Comparison of ENCODE assay signal across 24 cellular contexts in the genomic region with DNA sequence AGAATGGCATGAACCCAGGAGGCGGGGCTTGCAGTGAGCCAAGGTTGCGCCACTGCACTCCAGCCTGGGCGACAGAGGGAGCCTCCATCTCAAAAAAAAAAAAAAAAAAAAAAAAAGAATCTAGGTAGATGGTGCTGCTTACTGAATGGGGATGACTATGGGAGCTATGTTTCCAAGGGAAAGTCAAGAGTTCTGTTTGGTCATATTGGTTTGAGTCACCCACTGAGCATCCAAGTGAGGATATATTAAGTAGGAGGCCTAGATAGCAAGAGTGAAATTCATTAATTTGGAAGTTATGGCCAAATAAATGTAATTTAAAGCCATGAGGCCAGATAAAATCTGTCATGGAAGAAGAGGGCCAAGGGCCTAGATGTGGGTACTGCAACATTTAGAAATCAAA.
"Had no signal": no experiment of that assay in that cellular context is flagged by ENCODE, and none has a peak within 500 bp of the region (broad histone marks: within the 10 kb centered on the region; RNA-seq: fewer than 3 reads in every experiment).

No MANE protein-coding gene starts in this region.

- H3K27me3 ChIP-seq: colonic mucosa, gastroesophageal sphincter, right lobe of liver, testis, transverse colon had no signal

- ATAC-seq: gastroesophageal sphincter; left cardiac atrium; left ventricle myocardium superior; psoas muscle; right lobe of liver; stimulated activated naive B cell treated with anti-CD40 and anti-IgM and Interleukin-4, amounts not matched to agents 10 μg/mL and 1 μg/mL and 100 μg/mL, for 72 hours; stimulated activated naive CD8-positive, alpha-beta T cell treated with anti-CD3 and anti-CD28 coated beads, Interleukin-15, amount 100 ng/mL, for 72 hours had no signal

- H3K27ac ChIP-seq: colonic mucosa, gastroesophageal sphincter, right lobe of liver, testis, transverse colon had no signal

- H3K9me3 ChIP-seq: colonic mucosa, gastroesophageal sphincter, psoas muscle, right lobe of liver, testis, transverse colon had no signal

- H3K36me3 ChIP-seq: colonic mucosa, gastroesophageal sphincter, right lobe of liver, transverse colon had no signal

- FAIRE-seq: endothelial cell of umbilical vein, keratinocyte had no signal

- DNase-seq: colonic mucosa; dermis blood vessel endothelial cell; endodermal cell; erythroblast; glutamatergic neuron; left cardiac atrium; left ventricle myocardium superior; mesendoderm; naive B cell; nephron progenitor cell; psoas muscle; retina; right lobe of liver; stimulated activated CD4-positive, alpha-beta T cell treated with anti-CD3 and anti-CD28 coated beads, Interleukin-15, amount 100 ng/mL, for 24 hours; stimulated activated CD4-positive, alpha-beta T cell treated with anti-CD3 and anti-CD28 coated beads, Interleukin-1b, Interleukin-23, amount 100 ng/mL, for 48 hours; stimulated activated CD4-positive, alpha-beta T cell treated with anti-CD3 and anti-CD28 coated beads, Interleukin-4, amount 100 ng/mL, for 4 hours; stimulated activated naive B cell treated with anti-CD40 and anti-IgM and Interleukin-4, amounts not matched to agents 10 μg/mL and 1 μg/mL and 100 μg/mL, for 72 hours; stimulated activated naive CD8-positive, alpha-beta T cell treated with anti-CD3 and anti-CD28 coated beads, Interleukin-15, amount 100 ng/mL, for 72 hours; testis; transverse colon had no signal

- H3K4me3 ChIP-seq: colonic mucosa, gastroesophageal sphincter, lung, psoas muscle, right lobe of liver, testis, transverse colon had no signal

- H3K4me1 ChIP-seq: gastroesophageal sphincter, right lobe of liver, testis had no signal
